In genomic region chr1:212710566-212710965, GRCh38 we compare ENCODE assay signal across 13 cellular contexts.
"Had no signal": no experiment of that assay in that cellular context is flagged by ENCODE, and none has a peak within 500 bp of the region (broad histone marks: within the 10 kb centered on the region; RNA-seq: fewer than 3 reads in every experiment).

No MANE protein-coding gene starts in this region.

- H3K4me3 ChIP-seq: heart left ventricle, left lung, thyroid gland, uterus had no signal

- H3K27me3 ChIP-seq: heart left ventricle, left lung, thyroid gland, uterus had no signal

- H3K9me3 ChIP-seq: heart left ventricle, left lung, thyroid gland, uterus had no signal

- H3K4me1 ChIP-seq: foreskin keratinocyte, heart left ventricle, left lung, thyroid gland, uterus had no signal

- H3K4me3 Mint-ChIP-seq: activated T-helper 1 cell treated with anti-CD3 and anti-CD28 coated beads, Interleukin-12 subunit alpha, Interleukin-12 subunit beta, Interleukin-2, Interleukin-4 antibody, amounts not matched to agents 30 ng/mL and 10 ng/mL and 1 ng/mL, durations not matched to agents 14 hours and 24 hours and 36 hours; nephron progenitor cell; T-helper 1 cell treated with Interleukin-12 subunit alpha and Interleukin-12 subunit beta and Interleukin-4 antibody, amounts not matched to agents 30 μg/mL and 1 μg/mL, for 36 hours had no signal

- H3K36me3 ChIP-seq: heart left ventricle, left lung, thyroid gland, uterus had no signal

- H3K27ac Mint-ChIP-seq: activated T-helper 1 cell treated with anti-CD3 and anti-CD28 coated beads, Interleukin-12 subunit alpha, Interleukin-12 subunit beta, Interleukin-2, Interleukin-4 antibody, amounts not matched to agents 30 ng/mL and 10 ng/mL and 1 ng/mL, durations not matched to agents 14 hours and 24 hours and 36 hours; nephron progenitor cell; T-helper 1 cell treated with Interleukin-12 subunit alpha and Interleukin-12 subunit beta and Interleukin-4 antibody, amounts not matched to agents 30 μg/mL and 1 μg/mL, for 36 hours had no signal

- H3K9me3 Mint-ChIP-seq: activated T-helper 1 cell treated with anti-CD3 and anti-CD28 coated beads, Interleukin-12 subunit alpha, Interleukin-12 subunit beta, Interleukin-2, Interleukin-4 antibody, amounts not matched to agents 30 ng/mL and 10 ng/mL and 1 ng/mL, durations not matched to agents 14 hours and 24 hours and 36 hours; T-helper 1 cell treated with Interleukin-12 subunit alpha and Interleukin-12 subunit beta and Interleukin-4 antibody, amounts not matched to agents 30 μg/mL and 1 μg/mL, for 36 hours had no signal

- H3K27ac ChIP-seq: foreskin keratinocyte, heart left ventricle, left lung, thyroid gland, uterus had no signal

- ATAC-seq: foreskin keratinocyte, heart left ventricle, left lung had no signal

- H3K4me1 Mint-ChIP-seq: nephron progenitor cell had no signal

- DNase-seq: activated CD4-positive, alpha-beta T cell treated with anti-CD3 and anti-CD28 coated beads, Interleukin-2, amount 50 U/mL, for 4 hours; activated naive CD4-positive, alpha-beta T cell treated with Interleukin-2 at 50 U/mL for 16 hours; foreskin keratinocyte; heart left ventricle; left lung; mesenchymal stem cell; nephron progenitor cell; stimulated activated CD4-positive, alpha-beta T cell treated with anti-CD3 and anti-CD28 coated beads, Interleukin-12 subunit alpha, Interleukin-12 subunit beta, amount 100 ng/mL, for 4 hours; stimulated activated CD4-positive, alpha-beta T cell treated with anti-CD3 and anti-CD28 coated beads, Interleukin-2, amount 100 ng/mL, for 48 hours; thyroid gland; uterus had no signal
